In the genomic region with DNA sequence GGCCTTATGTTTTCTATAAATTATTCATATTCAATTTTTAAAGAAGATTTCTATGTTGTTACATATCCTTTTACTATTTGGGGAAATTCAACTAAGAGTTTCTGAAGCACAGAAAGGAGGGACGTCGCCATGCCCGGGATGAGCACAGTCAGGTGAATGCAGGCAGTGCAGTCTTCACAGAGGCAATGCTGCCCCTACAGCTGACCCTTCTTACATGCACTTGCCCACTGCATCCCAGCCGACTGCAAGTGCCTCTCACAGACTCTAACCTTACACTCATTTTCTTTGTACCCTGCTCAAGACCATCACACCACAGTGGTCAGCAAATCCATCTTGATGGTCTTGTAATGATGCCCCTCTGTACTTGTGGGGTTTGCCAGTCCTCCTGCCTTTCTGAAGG, we compare ENCODE assay signal across 2 cellular contexts.
TF ChIP-seq lines count a peak whose summit lies in the region.

No MANE protein-coding gene starts in this region.

TF ChIP-seq in GM23338, 12 proteins besides CTCF, POLR2A, EP300 and RAD21 (continues in another document):
- TF ChIP-seq, protein P1, sequence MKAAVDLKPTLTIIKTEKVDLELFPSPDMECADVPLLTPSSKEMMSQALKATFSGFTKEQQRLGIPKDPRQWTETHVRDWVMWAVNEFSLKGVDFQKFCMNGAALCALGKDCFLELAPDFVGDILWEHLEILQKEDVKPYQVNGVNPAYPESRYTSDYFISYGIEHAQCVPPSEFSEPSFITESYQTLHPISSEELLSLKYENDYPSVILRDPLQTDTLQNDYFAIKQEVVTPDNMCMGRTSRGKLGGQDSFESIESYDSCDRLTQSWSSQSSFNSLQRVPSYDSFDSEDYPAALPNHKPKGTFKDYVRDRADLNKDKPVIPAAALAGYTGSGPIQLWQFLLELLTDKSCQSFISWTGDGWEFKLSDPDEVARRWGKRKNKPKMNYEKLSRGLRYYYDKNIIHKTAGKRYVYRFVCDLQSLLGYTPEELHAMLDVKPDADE (IDR thresholded peaks at IDR 0.05), result no peak
- TF ChIP-seq, protein P2, sequence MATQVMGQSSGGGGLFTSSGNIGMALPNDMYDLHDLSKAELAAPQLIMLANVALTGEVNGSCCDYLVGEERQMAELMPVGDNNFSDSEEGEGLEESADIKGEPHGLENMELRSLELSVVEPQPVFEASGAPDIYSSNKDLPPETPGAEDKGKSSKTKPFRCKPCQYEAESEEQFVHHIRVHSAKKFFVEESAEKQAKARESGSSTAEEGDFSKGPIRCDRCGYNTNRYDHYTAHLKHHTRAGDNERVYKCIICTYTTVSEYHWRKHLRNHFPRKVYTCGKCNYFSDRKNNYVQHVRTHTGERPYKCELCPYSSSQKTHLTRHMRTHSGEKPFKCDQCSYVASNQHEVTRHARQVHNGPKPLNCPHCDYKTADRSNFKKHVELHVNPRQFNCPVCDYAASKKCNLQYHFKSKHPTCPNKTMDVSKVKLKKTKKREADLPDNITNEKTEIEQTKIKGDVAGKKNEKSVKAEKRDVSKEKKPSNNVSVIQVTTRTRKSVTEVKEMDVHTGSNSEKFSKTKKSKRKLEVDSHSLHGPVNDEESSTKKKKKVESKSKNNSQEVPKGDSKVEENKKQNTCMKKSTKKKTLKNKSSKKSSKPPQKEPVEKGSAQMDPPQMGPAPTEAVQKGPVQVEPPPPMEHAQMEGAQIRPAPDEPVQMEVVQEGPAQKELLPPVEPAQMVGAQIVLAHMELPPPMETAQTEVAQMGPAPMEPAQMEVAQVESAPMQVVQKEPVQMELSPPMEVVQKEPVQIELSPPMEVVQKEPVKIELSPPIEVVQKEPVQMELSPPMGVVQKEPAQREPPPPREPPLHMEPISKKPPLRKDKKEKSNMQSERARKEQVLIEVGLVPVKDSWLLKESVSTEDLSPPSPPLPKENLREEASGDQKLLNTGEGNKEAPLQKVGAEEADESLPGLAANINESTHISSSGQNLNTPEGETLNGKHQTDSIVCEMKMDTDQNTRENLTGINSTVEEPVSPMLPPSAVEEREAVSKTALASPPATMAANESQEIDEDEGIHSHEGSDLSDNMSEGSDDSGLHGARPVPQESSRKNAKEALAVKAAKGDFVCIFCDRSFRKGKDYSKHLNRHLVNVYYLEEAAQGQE (IDR thresholded peaks at IDR 0.05; ENCODE audit: unreplicated experiment), result no peak
- TF ChIP-seq CREB1 (CRISPR knock-in tag; IDR thresholded peaks at IDR 0.05; ENCODE audit: low read depth) (no peak), EZH2phosphoT487 (IDR thresholded peaks at IDR 0.05; ENCODE audit: unreplicated experiment) (no peak), POLR2AphosphoS5 (IDR thresholded peaks at IDR 0.05; ENCODE audit: low read depth) (no peak), JUNB (IDR thresholded peaks at IDR 0.05; ENCODE audit: unreplicated experiment) (no peak), EZH2 (IDR thresholded peaks at IDR 0.05; ENCODE audit: low read depth, unreplicated experiment) (no peak), NANOG (IDR thresholded peaks at IDR 0.05; ENCODE audit: borderline replicate concordance) (no peak), STAT1 (IDR thresholded peaks at IDR 0.05; ENCODE audit: unreplicated experiment) (no peak)
- TF ChIP-seq, protein P3, sequence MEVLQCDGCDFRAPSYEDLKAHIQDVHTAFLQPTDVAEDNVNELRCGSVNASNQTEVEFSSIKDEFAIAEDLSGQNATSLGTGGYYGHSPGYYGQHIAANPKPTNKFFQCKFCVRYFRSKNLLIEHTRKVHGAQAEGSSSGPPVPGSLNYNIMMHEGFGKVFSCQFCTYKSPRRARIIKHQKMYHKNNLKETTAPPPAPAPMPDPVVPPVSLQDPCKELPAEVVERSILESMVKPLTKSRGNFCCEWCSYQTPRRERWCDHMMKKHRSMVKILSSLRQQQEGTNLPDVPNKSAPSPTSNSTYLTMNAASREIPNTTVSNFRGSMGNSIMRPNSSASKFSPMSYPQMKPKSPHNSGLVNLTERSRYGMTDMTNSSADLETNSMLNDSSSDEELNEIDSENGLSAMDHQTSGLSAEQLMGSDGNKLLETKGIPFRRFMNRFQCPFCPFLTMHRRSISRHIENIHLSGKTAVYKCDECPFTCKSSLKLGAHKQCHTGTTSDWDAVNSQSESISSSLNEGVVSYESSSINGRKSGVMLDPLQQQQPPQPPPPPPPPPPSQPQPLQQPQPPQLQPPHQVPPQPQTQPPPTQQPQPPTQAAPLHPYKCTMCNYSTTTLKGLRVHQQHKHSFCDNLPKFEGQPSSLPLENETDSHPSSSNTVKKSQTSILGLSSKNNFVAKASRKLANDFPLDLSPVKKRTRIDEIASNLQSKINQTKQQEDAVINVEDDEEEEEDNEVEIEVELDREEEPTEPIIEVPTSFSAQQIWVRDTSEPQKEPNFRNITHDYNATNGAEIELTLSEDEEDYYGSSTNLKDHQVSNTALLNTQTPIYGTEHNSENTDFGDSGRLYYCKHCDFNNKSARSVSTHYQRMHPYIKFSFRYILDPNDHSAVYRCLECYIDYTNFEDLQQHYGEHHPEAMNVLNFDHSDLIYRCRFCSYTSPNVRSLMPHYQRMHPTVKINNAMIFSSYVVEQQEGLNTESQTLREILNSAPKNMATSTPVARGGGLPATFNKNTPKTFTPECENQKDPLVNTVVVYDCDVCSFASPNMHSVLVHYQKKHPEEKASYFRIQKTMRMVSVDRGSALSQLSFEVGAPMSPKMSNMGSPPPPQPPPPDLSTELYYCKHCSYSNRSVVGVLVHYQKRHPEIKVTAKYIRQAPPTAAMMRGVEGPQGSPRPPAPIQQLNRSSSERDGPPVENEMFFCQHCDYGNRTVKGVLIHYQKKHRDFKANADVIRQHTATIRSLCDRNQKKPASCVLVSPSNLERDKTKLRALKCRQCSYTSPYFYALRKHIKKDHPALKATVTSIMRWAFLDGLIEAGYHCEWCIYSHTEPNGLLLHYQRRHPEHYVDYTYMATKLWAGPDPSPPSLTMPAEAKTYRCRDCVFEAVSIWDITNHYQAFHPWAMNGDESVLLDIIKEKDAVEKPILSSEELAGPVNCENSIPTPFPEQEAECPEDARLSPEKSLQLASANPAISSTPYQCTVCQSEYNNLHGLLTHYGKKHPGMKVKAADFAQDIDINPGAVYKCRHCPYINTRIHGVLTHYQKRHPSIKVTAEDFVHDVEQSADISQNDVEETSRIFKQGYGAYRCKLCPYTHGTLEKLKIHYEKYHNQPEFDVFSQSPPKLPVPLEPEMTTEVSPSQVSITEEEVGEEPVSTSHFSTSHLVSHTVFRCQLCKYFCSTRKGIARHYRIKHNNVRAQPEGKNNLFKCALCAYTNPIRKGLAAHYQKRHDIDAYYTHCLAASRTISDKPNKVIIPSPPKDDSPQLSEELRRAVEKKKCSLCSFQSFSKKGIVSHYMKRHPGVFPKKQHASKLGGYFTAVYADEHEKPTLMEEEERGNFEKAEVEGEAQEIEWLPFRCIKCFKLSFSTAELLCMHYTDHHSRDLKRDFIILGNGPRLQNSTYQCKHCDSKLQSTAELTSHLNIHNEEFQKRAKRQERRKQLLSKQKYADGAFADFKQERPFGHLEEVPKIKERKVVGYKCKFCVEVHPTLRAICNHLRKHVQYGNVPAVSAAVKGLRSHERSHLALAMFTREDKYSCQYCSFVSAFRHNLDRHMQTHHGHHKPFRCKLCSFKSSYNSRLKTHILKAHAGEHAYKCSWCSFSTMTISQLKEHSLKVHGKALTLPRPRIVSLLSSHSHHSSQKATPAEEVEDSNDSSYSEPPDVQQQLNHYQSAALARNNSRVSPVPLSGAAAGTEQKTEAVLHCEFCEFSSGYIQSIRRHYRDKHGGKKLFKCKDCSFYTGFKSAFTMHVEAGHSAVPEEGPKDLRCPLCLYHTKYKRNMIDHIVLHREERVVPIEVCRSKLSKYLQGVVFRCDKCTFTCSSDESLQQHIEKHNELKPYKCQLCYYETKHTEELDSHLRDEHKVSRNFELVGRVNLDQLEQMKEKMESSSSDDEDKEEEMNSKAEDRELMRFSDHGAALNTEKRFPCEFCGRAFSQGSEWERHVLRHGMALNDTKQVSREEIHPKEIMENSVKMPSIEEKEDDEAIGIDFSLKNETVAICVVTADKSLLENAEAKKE (CRISPR knock-in tag; IDR thresholded peaks at IDR 0.05), result no peak

TF ChIP-seq in WTC11, 78 proteins besides CTCF, POLR2A, EP300 and RAD21:
- TF ChIP-seq ZBTB21 (CRISPR knock-in tag; IDR thresholded peaks at IDR 0.05; ENCODE audit: borderline replicate concordance) (no peak), NFYB (CRISPR knock-in tag; conservative IDR thresholded peaks at IDR 0.05; ENCODE audit: low read depth) (no peak), MYBL2 (CRISPR knock-in tag; IDR thresholded peaks at IDR 0.05) (no peak), JUN (CRISPR knock-in tag; IDR thresholded peaks at IDR 0.05) (no peak), ZNF232 (CRISPR knock-in tag; IDR thresholded peaks at IDR 0.05) (no peak), ATF1 (CRISPR knock-in tag; IDR thresholded peaks at IDR 0.05) (no peak), TP53 (CRISPR knock-in tag; IDR thresholded peaks at IDR 0.05) (no peak), SMAD3 (CRISPR knock-in tag; IDR thresholded peaks at IDR 0.05; ENCODE audit: borderline replicate concordance) (no peak), FOXJ3 (CRISPR knock-in tag; IDR thresholded peaks at IDR 0.05; ENCODE audit: borderline replicate concordance) (no peak), FOXK1 (CRISPR knock-in tag; IDR thresholded peaks at IDR 0.05) (no peak)
- TF ChIP-seq, protein P4, sequence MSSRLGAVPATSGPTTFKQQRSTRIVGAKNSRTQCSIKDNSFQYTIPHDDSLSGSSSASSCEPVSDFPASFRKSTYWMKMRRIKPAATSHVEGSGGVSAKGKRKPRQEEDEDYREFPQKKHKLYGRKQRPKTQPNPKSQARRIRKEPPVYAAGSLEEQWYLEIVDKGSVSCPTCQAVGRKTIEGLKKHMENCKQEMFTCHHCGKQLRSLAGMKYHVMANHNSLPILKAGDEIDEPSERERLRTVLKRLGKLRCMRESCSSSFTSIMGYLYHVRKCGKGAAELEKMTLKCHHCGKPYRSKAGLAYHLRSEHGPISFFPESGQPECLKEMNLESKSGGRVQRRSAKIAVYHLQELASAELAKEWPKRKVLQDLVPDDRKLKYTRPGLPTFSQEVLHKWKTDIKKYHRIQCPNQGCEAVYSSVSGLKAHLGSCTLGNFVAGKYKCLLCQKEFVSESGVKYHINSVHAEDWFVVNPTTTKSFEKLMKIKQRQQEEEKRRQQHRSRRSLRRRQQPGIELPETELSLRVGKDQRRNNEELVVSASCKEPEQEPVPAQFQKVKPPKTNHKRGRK (CRISPR knock-in tag; IDR thresholded peaks at IDR 0.05; ENCODE audit: borderline replicate concordance), result no peak
- TF ChIP-seq, protein P5, sequence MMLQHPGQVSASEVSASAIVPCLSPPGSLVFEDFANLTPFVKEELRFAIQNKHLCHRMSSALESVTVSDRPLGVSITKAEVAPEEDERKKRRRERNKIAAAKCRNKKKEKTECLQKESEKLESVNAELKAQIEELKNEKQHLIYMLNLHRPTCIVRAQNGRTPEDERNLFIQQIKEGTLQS (CRISPR knock-in tag; conservative IDR thresholded peaks at IDR 0.05), result no peak
- TF ChIP-seq, protein P6, sequence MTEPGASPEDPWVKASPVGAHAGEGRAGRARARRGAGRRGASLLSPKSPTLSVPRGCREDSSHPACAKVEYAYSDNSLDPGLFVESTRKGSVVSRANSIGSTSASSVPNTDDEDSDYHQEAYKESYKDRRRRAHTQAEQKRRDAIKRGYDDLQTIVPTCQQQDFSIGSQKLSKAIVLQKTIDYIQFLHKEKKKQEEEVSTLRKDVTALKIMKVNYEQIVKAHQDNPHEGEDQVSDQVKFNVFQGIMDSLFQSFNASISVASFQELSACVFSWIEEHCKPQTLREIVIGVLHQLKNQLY (CRISPR knock-in tag; IDR thresholded peaks at IDR 0.05), result no peak
- TF ChIP-seq, protein P7, sequence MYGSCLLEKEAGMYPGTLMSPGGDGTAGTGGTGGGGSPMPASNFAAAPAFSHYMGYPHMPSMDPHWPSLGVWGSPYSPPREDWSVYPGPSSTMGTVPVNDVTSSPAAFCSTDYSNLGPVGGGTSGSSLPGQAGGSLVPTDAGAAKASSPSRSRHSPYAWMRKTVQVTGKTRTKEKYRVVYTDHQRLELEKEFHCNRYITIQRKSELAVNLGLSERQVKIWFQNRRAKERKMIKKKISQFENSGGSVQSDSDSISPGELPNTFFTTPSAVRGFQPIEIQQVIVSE (CRISPR knock-in tag; IDR thresholded peaks at IDR 0.05; ENCODE audit: borderline replicate concordance), result no peak
- TF ChIP-seq, protein P8, sequence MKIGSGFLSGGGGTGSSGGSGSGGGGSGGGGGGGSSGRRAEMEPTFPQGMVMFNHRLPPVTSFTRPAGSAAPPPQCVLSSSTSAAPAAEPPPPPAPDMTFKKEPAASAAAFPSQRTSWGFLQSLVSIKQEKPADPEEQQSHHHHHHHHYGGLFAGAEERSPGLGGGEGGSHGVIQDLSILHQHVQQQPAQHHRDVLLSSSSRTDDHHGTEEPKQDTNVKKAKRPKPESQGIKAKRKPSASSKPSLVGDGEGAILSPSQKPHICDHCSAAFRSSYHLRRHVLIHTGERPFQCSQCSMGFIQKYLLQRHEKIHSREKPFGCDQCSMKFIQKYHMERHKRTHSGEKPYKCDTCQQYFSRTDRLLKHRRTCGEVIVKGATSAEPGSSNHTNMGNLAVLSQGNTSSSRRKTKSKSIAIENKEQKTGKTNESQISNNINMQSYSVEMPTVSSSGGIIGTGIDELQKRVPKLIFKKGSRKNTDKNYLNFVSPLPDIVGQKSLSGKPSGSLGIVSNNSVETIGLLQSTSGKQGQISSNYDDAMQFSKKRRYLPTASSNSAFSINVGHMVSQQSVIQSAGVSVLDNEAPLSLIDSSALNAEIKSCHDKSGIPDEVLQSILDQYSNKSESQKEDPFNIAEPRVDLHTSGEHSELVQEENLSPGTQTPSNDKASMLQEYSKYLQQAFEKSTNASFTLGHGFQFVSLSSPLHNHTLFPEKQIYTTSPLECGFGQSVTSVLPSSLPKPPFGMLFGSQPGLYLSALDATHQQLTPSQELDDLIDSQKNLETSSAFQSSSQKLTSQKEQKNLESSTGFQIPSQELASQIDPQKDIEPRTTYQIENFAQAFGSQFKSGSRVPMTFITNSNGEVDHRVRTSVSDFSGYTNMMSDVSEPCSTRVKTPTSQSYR (CRISPR knock-in tag; IDR thresholded peaks at IDR 0.05), result no peak
- TF ChIP-seq, protein P9, sequence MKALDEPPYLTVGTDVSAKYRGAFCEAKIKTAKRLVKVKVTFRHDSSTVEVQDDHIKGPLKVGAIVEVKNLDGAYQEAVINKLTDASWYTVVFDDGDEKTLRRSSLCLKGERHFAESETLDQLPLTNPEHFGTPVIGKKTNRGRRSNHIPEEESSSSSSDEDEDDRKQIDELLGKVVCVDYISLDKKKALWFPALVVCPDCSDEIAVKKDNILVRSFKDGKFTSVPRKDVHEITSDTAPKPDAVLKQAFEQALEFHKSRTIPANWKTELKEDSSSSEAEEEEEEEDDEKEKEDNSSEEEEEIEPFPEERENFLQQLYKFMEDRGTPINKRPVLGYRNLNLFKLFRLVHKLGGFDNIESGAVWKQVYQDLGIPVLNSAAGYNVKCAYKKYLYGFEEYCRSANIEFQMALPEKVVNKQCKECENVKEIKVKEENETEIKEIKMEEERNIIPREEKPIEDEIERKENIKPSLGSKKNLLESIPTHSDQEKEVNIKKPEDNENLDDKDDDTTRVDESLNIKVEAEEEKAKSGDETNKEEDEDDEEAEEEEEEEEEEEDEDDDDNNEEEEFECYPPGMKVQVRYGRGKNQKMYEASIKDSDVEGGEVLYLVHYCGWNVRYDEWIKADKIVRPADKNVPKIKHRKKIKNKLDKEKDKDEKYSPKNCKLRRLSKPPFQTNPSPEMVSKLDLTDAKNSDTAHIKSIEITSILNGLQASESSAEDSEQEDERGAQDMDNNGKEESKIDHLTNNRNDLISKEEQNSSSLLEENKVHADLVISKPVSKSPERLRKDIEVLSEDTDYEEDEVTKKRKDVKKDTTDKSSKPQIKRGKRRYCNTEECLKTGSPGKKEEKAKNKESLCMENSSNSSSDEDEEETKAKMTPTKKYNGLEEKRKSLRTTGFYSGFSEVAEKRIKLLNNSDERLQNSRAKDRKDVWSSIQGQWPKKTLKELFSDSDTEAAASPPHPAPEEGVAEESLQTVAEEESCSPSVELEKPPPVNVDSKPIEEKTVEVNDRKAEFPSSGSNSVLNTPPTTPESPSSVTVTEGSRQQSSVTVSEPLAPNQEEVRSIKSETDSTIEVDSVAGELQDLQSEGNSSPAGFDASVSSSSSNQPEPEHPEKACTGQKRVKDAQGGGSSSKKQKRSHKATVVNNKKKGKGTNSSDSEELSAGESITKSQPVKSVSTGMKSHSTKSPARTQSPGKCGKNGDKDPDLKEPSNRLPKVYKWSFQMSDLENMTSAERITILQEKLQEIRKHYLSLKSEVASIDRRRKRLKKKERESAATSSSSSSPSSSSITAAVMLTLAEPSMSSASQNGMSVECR (CRISPR knock-in tag; IDR thresholded peaks at IDR 0.05; ENCODE audit: borderline replicate concordance), result no peak
